In the genomic region with DNA sequence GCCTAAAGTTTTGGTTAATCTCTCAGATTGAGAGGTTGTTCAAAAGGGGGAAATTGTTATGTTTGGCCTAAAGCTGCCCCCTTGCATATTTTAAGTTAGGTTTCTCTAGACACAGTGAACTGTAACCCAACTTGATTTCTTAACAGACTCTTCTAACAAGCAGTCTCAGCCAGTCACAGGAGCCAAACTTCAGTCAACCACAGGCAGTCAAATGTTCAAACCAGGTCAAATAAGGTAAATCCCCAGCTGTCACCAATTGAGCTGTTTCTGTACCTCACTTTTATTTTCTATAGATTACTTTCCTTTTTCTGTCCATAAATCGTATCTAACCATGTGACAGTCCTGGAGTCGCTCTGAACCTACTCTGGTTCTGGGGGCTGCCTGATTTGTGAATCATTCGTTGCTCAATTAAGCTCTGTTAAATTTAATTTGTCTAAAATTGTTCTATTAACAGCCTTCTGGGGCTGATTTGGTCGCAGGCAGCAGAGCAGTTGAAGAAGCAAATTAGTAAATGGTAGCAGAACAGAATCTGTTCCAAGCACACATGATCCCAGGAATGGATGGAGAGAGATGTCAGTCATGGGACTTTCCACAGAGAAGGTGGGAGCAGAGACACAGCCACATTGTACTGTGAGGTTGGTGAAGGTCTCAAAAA, we compare ENCODE assay signal across 9 cellular contexts. TPM values are rescaled to one million over a fixed set of nuclear protein-coding genes. Genes with fewer than 3 reads are reported as not detected.
DNase-seq lines count a peak whose midpoint lies in the region; ATAC-seq and TF ChIP-seq lines count a peak whose summit lies in the region.
"Had no signal": no experiment of that assay in that cellular context is flagged by ENCODE, and none has a peak within 500 bp of the region (broad histone marks: within the 10 kb centered on the region; RNA-seq: fewer than 3 reads in every experiment).

No MANE protein-coding gene starts in this region.

- no peaks in the 10 kb centered on the region for H3K9me3 Mint-ChIP-seq in memory B cell
- H3K9me3 Mint-ChIP-seq: activated B cell treated with CpG ODN at 0.5 μM for 24 hours had no signal

- H3K4me3 ChIP-seq in upper lobe of right lung = no peak overlapping the region

- intact Hi-C loops in upper lobe of right lung (cut with DNase I) = no loop called here

- no peak overlapping the region for H3K27ac Mint-ChIP-seq in memory B cell
- H3K27ac Mint-ChIP-seq: activated B cell treated with CpG ODN at 0.5 μM for 24 hours had no signal

- DNase-seq in memory B cell (ENCODE audit: low spot score in 2 of 2) (no peak), NCI-H524 treated with DMSO at 0.1 percent for 48 hours (lab: John Stamatoyannopoulos, UW) (no peak), NAMALWA (ENCODE audit: low spot score) (no peak), upper lobe of right lung (no peak)
- DNase-seq: activated B cell treated with CpG ODN at 0.5 μM for 24 hours, kidney glomerular epithelial cell had no signal

- H3K27ac ChIP-seq in upper lobe of right lung = no peak overlapping the region

- H3K36me3 ChIP-seq in upper lobe of right lung = no peaks in the 10 kb centered on the region

- H3K4me1 ChIP-seq in upper lobe of right lung = no peaks in the 10 kb centered on the region

- ATAC-seq in GM18907 (IDR thresholded peaks at IDR 0.05; ENCODE audit: unreplicated experiment) = peak; percentile 84
- peak; percentile 84 for ATAC-seq in GM21529 (IDR thresholded peaks at IDR 0.05; ENCODE audit: unreplicated experiment)
- ATAC-seq in HG03520 (IDR thresholded peaks at IDR 0.05; ENCODE audit: unreplicated experiment) = peak; percentile 89
- ATAC-seq in memory B cell (ENCODE audit: low read depth) = peak; percentile 52
- no peak for ATAC-seq in upper lobe of right lung

- no peak overlapping the region for H3K4me3 Mint-ChIP-seq in memory B cell
- H3K4me3 Mint-ChIP-seq: activated B cell treated with CpG ODN at 0.5 μM for 24 hours had no signal

- H3K4me1 Mint-ChIP-seq in memory B cell = peaks cover 6% of the 10 kb centered on the region

- no peaks in the 10 kb centered on the region for H3K36me3 Mint-ChIP-seq in memory B cell

- TF ChIP-seq CTCF in upper lobe of right lung (IDR thresholded peaks at IDR 0.05) = no peak

- H3K27me3 Mint-ChIP-seq in memory B cell = peaks cover 4% of the 10 kb centered on the region

- H3K9me3 ChIP-seq in upper lobe of right lung = no peaks in the 10 kb centered on the region

- no peaks in the 10 kb centered on the region for H3K27me3 ChIP-seq in upper lobe of right lung

RNA-seq across cellular contexts. Expression of a gene that starts 16.4 kb away (rescaled TPM):
- total RNA-seq in upper lobe of right lung = 42.9 TPM
